ENCODE assay signal across 15 cellular contexts in the genomic region with DNA sequence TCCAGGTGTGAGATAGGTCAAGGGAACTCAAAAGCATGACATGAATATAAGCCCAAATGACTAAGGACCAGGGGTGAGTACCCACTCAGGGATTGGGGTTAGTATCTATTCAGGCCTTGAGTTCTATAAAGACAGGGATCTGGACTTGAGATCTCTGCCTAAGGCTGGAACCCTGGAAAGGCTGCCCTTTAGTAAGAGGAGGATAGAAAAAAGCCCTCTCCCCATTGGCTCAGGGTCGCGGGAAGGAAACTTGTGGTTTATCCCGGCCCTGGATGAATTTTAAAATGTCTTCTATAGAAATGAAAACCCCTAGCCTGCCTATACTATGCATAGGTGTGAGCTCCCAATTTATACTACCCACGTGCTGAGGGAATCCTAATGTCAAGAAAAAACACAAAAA. TPM values are rescaled to one million over a fixed set of nuclear protein-coding genes. Genes with fewer than 3 reads are reported as not detected.
DNase-seq lines count a peak whose midpoint lies in the region; ATAC-seq, FAIRE-seq and TF ChIP-seq lines count a peak whose summit lies in the region.
"Had no signal": no experiment of that assay in that cellular context is flagged by ENCODE, and none has a peak within 500 bp of the region (broad histone marks: within the 10 kb centered on the region; RNA-seq: fewer than 3 reads in every experiment).

No MANE protein-coding gene starts in this region.

- no peak overlapping the region for H2BK120ac ChIP-seq in IMR-90 (ENCODE audit: low read depth, low read length)

- H3K4me1 ChIP-seq in IMR-90 (ENCODE audit: control insufficient read depth, insufficient read depth, low read length) (peaks cover 15% of the 10 kb centered on the region), K562 (replicated peaks in 1 of 2; ENCODE audit: control insufficient read depth in 2 of 2, insufficient read depth in 2 of 2, low read length in 2 of 2) (peaks cover 4 to 29% of the 10 kb centered on the region in 2 experiments), lung (ENCODE audit: control insufficient read depth in 2 of 2, insufficient read depth in 2 of 2, low read length in 2 of 2) (peaks cover 4 to 28% of the 10 kb centered on the region in 2 donors), thyroid gland (peaks cover 24 to 26% of the 10 kb centered on the region in 2 donors)

- H2BK20ac ChIP-seq in IMR-90 (ENCODE audit: low read depth, low read length), result no peak overlapping the region

- H2AFZ ChIP-seq in IMR-90 (replicated peaks; ENCODE audit: low read length, poor library complexity), result no peak overlapping the region
- H2AFZ ChIP-seq in K562 (ENCODE audit: low read depth, low read length), result peak overlapping the region; percentile 72

- no peak for FAIRE-seq in K562 (lab: Jason Lieb, UNC)

- H3K18ac ChIP-seq in IMR-90 (ENCODE audit: low read depth, low read length), result no peak overlapping the region

- H3K79me2 ChIP-seq in K562 (ENCODE audit: control insufficient read depth, insufficient read depth, low read length), result peaks cover 64% of the 10 kb centered on the region

- intact Hi-C loops in IMR-90 (cut with micrococcal nuclease) (no loop called here), K562 (cut with micrococcal nuclease) (no loop called here), thyroid gland (cut with DNase I) (no loop called here)

- peaks cover 13% of the 10 kb centered on the region for H4K20me1 ChIP-seq in IMR-90 (ENCODE audit: insufficient read depth, low read length)
- H4K20me1 ChIP-seq in K562 (replicated peaks; ENCODE audit: control insufficient read depth, insufficient read depth, low read length), result no peaks in the 10 kb centered on the region

- BruUV-seq in IMR-90 (replicated peaks; lab: Mats Ljungman, UMichigan), result no TSS peak
- no TSS peak for BruUV-seq in K562 (replicated peaks; lab: Mats Ljungman, UMichigan)

- H4K5ac ChIP-seq in IMR-90 (ENCODE audit: low read depth, low read length), result no peak overlapping the region

- no peak for ATAC-seq in IMR-90 (ENCODE audit: low read depth)
- peak; percentile 6; the same call in 1 of the 3 replicates for ATAC-seq in K562
- ATAC-seq in lung (ENCODE audit: insufficient read depth, low FRiP score), result no peak
- ATAC-seq in GM21619 (IDR thresholded peaks at IDR 0.05; ENCODE audit: unreplicated experiment), result no peak
- no peak for ATAC-seq in WTC11
- ATAC-seq: esophagus mucosa had no signal

- no peak overlapping the region for H2BK5ac ChIP-seq in IMR-90 (ENCODE audit: low read depth, low read length, poor library complexity, severe bottlenecking)

- no peaks in the 10 kb centered on the region for H3K9me3 Mint-ChIP-seq in WTC11

- H3K27me3 ChIP-seq in IMR-90 (ENCODE audit: control insufficient read depth, insufficient read depth, low read length), result no peaks in the 10 kb centered on the region
- no peaks in the 10 kb centered on the region for H3K27me3 ChIP-seq in K562 (ENCODE audit: control insufficient read depth in 2 of 2, insufficient read depth in 2 of 2, low read length in 2 of 2)
- H3K27me3 ChIP-seq in lung (ENCODE audit: control insufficient read depth, insufficient read depth), result no peaks in the 10 kb centered on the region
- no peaks in the 10 kb centered on the region for H3K27me3 ChIP-seq in thyroid gland

- POLR2A ChIA-PET in IMR-90 (lab: Charles Lee; ENCODE audit: unreplicated experiment), result interaction anchor here (0.5 kb wide), 1 partner anchor 220 kb away, joined by 8 read pairs; no protein-coding TSS in a partner anchor
- POLR2A ChIA-PET in K562 (lab: Yijun Ruan, JAX), result interaction anchor here (1.1 kb wide), 1 partner anchor 11 kb away, joined by 3 read pairs; no protein-coding TSS in a partner anchor
- POLR2A ChIA-PET in WTC11 (lab: Charles Lee), result no interaction called here

- dilution Hi-C loops in IMR-90 (cut with HindIII; ENCODE audit: low sequenced_read_pairs, unreplicated experiment), result no loop called here

- no peak for TF ChIP-seq RAD21 in IMR-90 (IDR thresholded peaks at IDR 0.05; ENCODE audit: low read length)
- no peak for TF ChIP-seq RAD21 in K562 (CRISPR knock-in tag; conservative IDR thresholded peaks at IDR 0.05 in 1 of 2, IDR thresholded peaks at IDR 0.05 in 1 of 2)

- H3K4me2 ChIP-seq in IMR-90 (ENCODE audit: low read depth, low read length), result no peak overlapping the region
- peak overlapping the region; percentile 91 for H3K4me2 ChIP-seq in K562 (ENCODE audit: insufficient read depth, low read length)

- peaks cover 6 to 21% of the 10 kb centered on the region in 2 experiments; a peak in 3 of 4 replicates for H3K79me1 ChIP-seq in IMR-90 (ENCODE audit: low read depth in 1 of 2, low read length in 2 of 2)

- no peak overlapping the region for H4K8ac ChIP-seq in IMR-90 (ENCODE audit: low read depth in 2 of 2, low read length in 2 of 2)

- no peak overlapping the region for H2AK5ac ChIP-seq in IMR-90 (ENCODE audit: low read depth, low read length)

- H3K9me1 ChIP-seq in IMR-90 (ENCODE audit: insufficient read depth, low read length), result peaks cover 12% of the 10 kb centered on the region
- no peaks in the 10 kb centered on the region for H3K9me1 ChIP-seq in K562 (ENCODE audit: control insufficient read depth, insufficient read depth, low read length)

- CTCF ChIA-PET in IMR-90 (lab: Yijun Ruan, JAX) (interaction anchor here (0.9 to 1.8 kb wide), 3 partner anchors 35 to 51 kb away, joined by 3 to 5 read pairs (median 5); no protein-coding TSS in a partner anchor), K562 (lab: Yijun Ruan, JAX; ENCODE audit: low intra/inter-chr PET ratio) (no interaction called here), WTC11 (lab: Charles Lee) (interaction anchor here (0.9 to 3.3 kb wide), 2 partner anchors 48 to 66 kb away, joined by 3 to 14 read pairs; no protein-coding TSS in a partner anchor)

- no peak overlapping the region for H3K14ac ChIP-seq in IMR-90 (replicated peaks; ENCODE audit: low read depth, low read length)

- H3K4me3 Mint-ChIP-seq in WTC11, result no peak overlapping the region

- H4K91ac ChIP-seq in IMR-90 (ENCODE audit: insufficient read depth, low read depth, low read length), result no peak overlapping the region

- H3K4me1 Mint-ChIP-seq in WTC11, result peaks cover 38% of the 10 kb centered on the region

- TF ChIP-seq CTCF in IMR-90 (conservative IDR thresholded peaks at IDR 0.05; ENCODE audit: low read depth, low read length), result no peak
- TF ChIP-seq CTCF in K562 (IDR thresholded peaks at IDR 0.05 in 2 of 3, conservative IDR thresholded peaks at IDR 0.05 in 1 of 3; ENCODE audit: insufficient read depth in 2 of 3, low read depth in 1 of 3, low read length in 3 of 3), result no peak
- TF ChIP-seq CTCF in lung (IDR thresholded peaks at IDR 0.05; ENCODE audit: control extremely low read depth, extremely low read depth), result no peak
- no peak for TF ChIP-seq CTCF in thyroid gland (IDR thresholded peaks at IDR 0.05)
- no peak for TF ChIP-seq CTCF in WTC11 (IDR thresholded peaks at IDR 0.05)

- H3K36me3 ChIP-seq in IMR-90 (ENCODE audit: control insufficient read depth, insufficient read depth, low read length) (no peaks in the 10 kb centered on the region), K562 (ENCODE audit: control insufficient read depth, insufficient read depth, low read length) (peaks cover 4% of the 10 kb centered on the region; the same call in 2 of the 3 replicates), lung (ENCODE audit: control insufficient read depth in 2 of 2, insufficient read depth in 2 of 2, low read length in 2 of 2) (no peaks in the 10 kb centered on the region), thyroid gland (no peaks in the 10 kb centered on the region)

- peak overlapping the region; percentile 23 for H2AK9ac ChIP-seq in IMR-90 (replicated peaks; ENCODE audit: low read depth, low read length, poor library complexity)

- no peaks in the 10 kb centered on the region for H3K9me3 ChIP-seq in IMR-90 (ENCODE audit: control insufficient read depth, insufficient read depth, low read length)
- H3K9me3 ChIP-seq in K562 (replicated peaks; ENCODE audit: control insufficient read depth, insufficient read depth, low read depth, low read length), result no peaks in the 10 kb centered on the region
- H3K9me3 ChIP-seq in lung (ENCODE audit: control insufficient read depth in 2 of 2, insufficient read depth in 1 of 2, low read length in 1 of 2), result no peaks in the 10 kb centered on the region
- H3K9me3 ChIP-seq in thyroid gland, result no peaks in the 10 kb centered on the region

- no peak for TF ChIP-seq EP300 in K562 (IDR thresholded peaks at IDR 0.05; ENCODE audit: low read length)

- no peak overlapping the region for H3K27ac ChIP-seq in IMR-90 (ENCODE audit: insufficient read depth, low read length)
- peak overlapping the region; percentile 98 for H3K27ac ChIP-seq in K562 (ENCODE audit: extremely low read depth, low read depth, low read length)
- peak overlapping the region; percentile 62 to 100 for H3K27ac ChIP-seq in lung (ENCODE audit: low read depth in 1 of 2, low read length in 1 of 2)
- peak overlapping the region; percentile 90 to 99 (median 98) for H3K27ac ChIP-seq in thyroid gland
- H3K27ac ChIP-seq: HL-60 had no signal

- DNase-seq in IMR-90 (no peak), K562 (ENCODE audit: extremely low read depth in 1 of 4, low spot score in 3 of 4) (peak in 2 of 4 experiments; percentile 37 to 44), lung (ENCODE audit: low spot score) (no peak), thyroid gland (no peak), WTC11 (ENCODE audit: low spot score) (no peak), DMS 273 (lab: John Stamatoyannopoulos, UW; ENCODE audit: unreplicated experiment) (no peak)
- DNase-seq: activated CD4-positive, alpha-beta T cell treated with anti-CD3 and anti-CD28 coated beads, Interleukin-2, amount 50 U/mL, for 4 hours; CD4-positive, alpha-beta memory T cell; NCI-H1694 treated with DMSO at 0.1 percent for 48 hours; posterior cingulate gyrus; stimulated activated CD8-positive, alpha-beta memory T cell treated with anti-CD3 and anti-CD28 coated beads, Interleukin-4, amount 100 ng/mL, for 48 hours had no signal

- H3K4me3 ChIP-seq in IMR-90 (ENCODE audit: insufficient read depth, low read depth, low read length), result no peak overlapping the region
- peak overlapping the region; percentile 98; the same call in 1 of the 2 replicates for H3K4me3 ChIP-seq in K562
- no peak overlapping the region for H3K4me3 ChIP-seq in lung
- no peak overlapping the region for H3K4me3 ChIP-seq in thyroid gland (replicated peaks in 1 of 3)

- no peaks in the 10 kb centered on the region for H3K36me3 Mint-ChIP-seq in WTC11

- WGBS in IMR-90 (ENCODE audit: extremely low coverage in 2 of 2, insufficient read length in 1 of 2), 2 experiments, result no CpG with 5 or more reads among the region's 4 CpGs
- 3% methylated on average over 4 of the region's 4 CpGs for WGBS in K562 (ENCODE audit: insufficient coverage, low coverage, missing lambda C conversion rate)
- WGBS in lung, 2 donors, result 60 to 62% methylated on average over 4 of the region's 4 CpGs
- WGBS in thyroid gland, 2 donors, result 82 to 85% methylated on average over 4 of the region's 4 CpGs

- H3K4ac ChIP-seq in IMR-90 (ENCODE audit: low read depth, low read length), result no peak overlapping the region; the same call in 1 of the 2 replicates

- H3K23ac ChIP-seq in IMR-90 (ENCODE audit: low read depth, low read length), result no peak overlapping the region; the same call in 1 of the 2 replicates

- no peaks in the 10 kb centered on the region for H3K27me3 Mint-ChIP-seq in WTC11 (ENCODE audit: low read depth)
- H3K27me3 Mint-ChIP-seq: central memory CD8-positive, alpha-beta T cell had no signal

- no peak overlapping the region for H2BK15ac ChIP-seq in IMR-90 (ENCODE audit: low read depth, low read length)

- no peak overlapping the region for H3K27ac Mint-ChIP-seq in WTC11

- H3K56ac ChIP-seq in IMR-90 (ENCODE audit: extremely low read depth, insufficient read depth, low read length), result no peak overlapping the region

- H3K9ac ChIP-seq in IMR-90 (ENCODE audit: low read depth, low read length) (no peak overlapping the region), K562 (ENCODE audit: insufficient read depth in 1 of 2, low read depth in 2 of 2, low read length in 2 of 2) (peak overlapping the region; percentile 79 to 87; a peak in 3 of 4 replicates)

- TF ChIP-seq POLR2A in IMR-90 (IDR thresholded peaks at IDR 0.05; ENCODE audit: low read depth, low read length) (no peak), K562 (conservative IDR thresholded peaks at IDR 0.05) (no peak), thyroid gland (IDR thresholded peaks at IDR 0.05) (no peak)

- in situ Hi-C loops in IMR-90 (cut with MboI; ENCODE audit: low sequenced_read_pairs), result no loop called here
- in situ Hi-C loops in K562 (cut with MboI), result loop anchor here (10.0 kb wide), 1 partner anchor 46 kb away; no protein-coding TSS in a partner anchor

RNA-seq across cellular contexts. Expression of a gene that starts 2.4 kb away (rescaled TPM):
- total RNA-seq in IMR-90 (2012; rRNA removed) (7.2 and 7.5 TPM in 2 replicates), K562 (2014; rRNA removed) (11.1 and 14.2 TPM in 2 replicates), K562 (2014; rRNA removed; fragmentation: Illumina TruSeq; extraction: Trizol) (5.1 and 5.5 TPM in 2 replicates), K562 (2015; rRNA removed; fragmentation: Illumina TruSeq; extraction: Trizol) (5.2 and 5.4 TPM in 2 replicates), K562 (2021) (27.0 and 28.5 TPM in 2 replicates), lung (10 to 100 TPM; 23.8 to 36.0 TPM), thyroid gland (10 to 100 TPM; 28.0 to 44.2 (median 29.4) TPM), WTC11 (2021) (13.0 to 16.8 TPM (median 13.4 TPM) in 3 replicates)
- polyA plus RNA-seq in IMR-90 (2012; rRNA removed) (31.9 and 38.1 TPM in 2 replicates), K562 (2011; rRNA removed) (10.9 and 13.3 TPM in 2 replicates), K562 (2014; fragmentation: Illumina TruSeq; extraction: Trizol) (17.8 and 18.5 TPM in 2 replicates), K562 (2014; fragmentation: Nextera tagmentation; extraction: Ambion mirVana) (1 to 10 TPM; 4.4 to 4.9 TPM), K562 (2014; rRNA removed) (12.9 and 15.3 TPM in 2 replicates), lung (10 to 100 TPM; 21.7 to 44.7 TPM)
- polyA plus RNA-seq in IMR-90 (2012; cell fraction: cytosol; rRNA removed), result 24.7 and 46.9 TPM in 2 replicates
- polyA plus RNA-seq in IMR-90 (2012; cell fraction: nucleus; rRNA removed; ENCODE audit: low replicate concordance), result 64.8 and 65.2 TPM in 2 replicates
- 30.8 and 81.8 TPM in 2 replicates for total RNA-seq in K562 (2011; cell fraction: chromatin; rRNA removed; ENCODE audit: low replicate concordance)
- 74.2 and 84.7 TPM in 2 replicates for total RNA-seq in K562 (2011; cell fraction: nucleolus; rRNA removed)
- total RNA-seq in K562 (2011; cell fraction: nucleoplasm; rRNA removed), result 65.3 and 65.6 TPM in 2 replicates
- polyA plus RNA-seq in K562 (2011; cell fraction: cytosol; rRNA removed), result 14.2 and 21.9 TPM in 2 replicates
- polyA plus RNA-seq in K562 (2011; cell fraction: nucleus; rRNA removed), result 11.7 and 18.8 TPM in 2 replicates
- polyA plus RNA-seq in K562 (2012), result 14.6 and 21.0 TPM in 2 replicates
- polyA minus RNA-seq in K562 (2011; rRNA and poly(A)+ RNA removed), result 16.3 and 19.5 TPM in 2 replicates
- 18.0 and 19.1 TPM in 2 replicates for polyA minus RNA-seq in K562 (2011; cell fraction: cytosol; rRNA and poly(A)+ RNA removed)
- polyA minus RNA-seq in K562 (2011; cell fraction: nucleus; rRNA and poly(A)+ RNA removed), result 20.5 and 25.3 TPM in 2 replicates

RNA-seq across cellular contexts. Expression of a gene that starts 12.9 kb away (rescaled TPM):
- total RNA-seq in IMR-90 (2012; rRNA removed), result 0.36 and 0.83 TPM in 2 replicates
- polyA plus RNA-seq in IMR-90 (2012; rRNA removed), result 0.57 and 0.72 TPM in 2 replicates
- 0.03 and 0.09 TPM in 2 replicates for polyA plus RNA-seq in IMR-90 (2012; cell fraction: cytosol; rRNA removed)
- 0.14 and 1.3 TPM in 2 replicates for polyA plus RNA-seq in IMR-90 (2012; cell fraction: nucleus; rRNA removed; ENCODE audit: low replicate concordance)
- total RNA-seq in K562 (2011; cell fraction: chromatin; rRNA removed; ENCODE audit: low replicate concordance), result 0.30 and 3.4 TPM in 2 replicates
- total RNA-seq in K562 (2011; cell fraction: nucleolus; rRNA removed), result 0.33 and 0.92 TPM in 2 replicates
- 1.1 and 1.2 TPM in 2 replicates for total RNA-seq in K562 (2011; cell fraction: nucleoplasm; rRNA removed)
- 0.45 and 2.0 TPM in 2 replicates for total RNA-seq in K562 (2014; rRNA removed)
- total RNA-seq in K562 (2014; rRNA removed; fragmentation: Illumina TruSeq; extraction: Trizol), result 0.98 and 1.2 TPM in 2 replicates
- 0.54 and 0.68 TPM in 2 replicates for total RNA-seq in K562 (2015; rRNA removed; fragmentation: Illumina TruSeq; extraction: Trizol)
- 0.60 and 0.69 TPM in 2 replicates for total RNA-seq in K562 (2021)
- polyA plus RNA-seq in K562 (2011; rRNA removed), result 0.62 and 1.2 TPM in 2 replicates
- polyA plus RNA-seq in K562 (2011; cell fraction: cytosol; rRNA removed), result 0.06 and 0.22 TPM in 2 replicates
- polyA plus RNA-seq in K562 (2011; cell fraction: nucleus; rRNA removed), result 1.4 and 1.5 TPM in 2 replicates
- polyA plus RNA-seq in K562 (2012), result 0.51 and 1.7 TPM in 2 replicates
- polyA plus RNA-seq in K562 (2014; fragmentation: Illumina TruSeq; extraction: Trizol), result 0.71 and 0.72 TPM in 2 replicates
- under 1 TPM; 0.08 to 0.52 TPM for polyA plus RNA-seq in K562 (2014; fragmentation: Nextera tagmentation; extraction: Ambion mirVana)
- 0.42 and 1.0 TPM in 2 replicates for polyA plus RNA-seq in K562 (2014; rRNA removed)
- 0.88 and 1.3 TPM in 2 replicates for polyA minus RNA-seq in K562 (2011; rRNA and poly(A)+ RNA removed)
- 0.48 and 0.91 TPM in 2 replicates for polyA minus RNA-seq in K562 (2011; cell fraction: cytosol; rRNA and poly(A)+ RNA removed)
- 0.40 and 1.3 TPM in 2 replicates for polyA minus RNA-seq in K562 (2011; cell fraction: nucleus; rRNA and poly(A)+ RNA removed)
- total RNA-seq in lung, result 1 to 10 TPM; 5.0 to 5.4 TPM
- polyA plus RNA-seq in lung, result 1 to 10 TPM; 1.4 to 2.2 TPM
- 1 to 10 TPM; 1.0 to 1.6 (median 1.2) TPM for total RNA-seq in thyroid gland
- 0.92 to 1.1 TPM (median 1.0 TPM) in 3 replicates for total RNA-seq in WTC11 (2021)
- total RNA-seq: CD4-positive, alpha-beta memory T cell had no signal
- polyA plus RNA-seq: CD4-positive, alpha-beta memory T cell had no signal
